ENCODE assay signal across 8 cellular contexts in the genomic region with DNA sequence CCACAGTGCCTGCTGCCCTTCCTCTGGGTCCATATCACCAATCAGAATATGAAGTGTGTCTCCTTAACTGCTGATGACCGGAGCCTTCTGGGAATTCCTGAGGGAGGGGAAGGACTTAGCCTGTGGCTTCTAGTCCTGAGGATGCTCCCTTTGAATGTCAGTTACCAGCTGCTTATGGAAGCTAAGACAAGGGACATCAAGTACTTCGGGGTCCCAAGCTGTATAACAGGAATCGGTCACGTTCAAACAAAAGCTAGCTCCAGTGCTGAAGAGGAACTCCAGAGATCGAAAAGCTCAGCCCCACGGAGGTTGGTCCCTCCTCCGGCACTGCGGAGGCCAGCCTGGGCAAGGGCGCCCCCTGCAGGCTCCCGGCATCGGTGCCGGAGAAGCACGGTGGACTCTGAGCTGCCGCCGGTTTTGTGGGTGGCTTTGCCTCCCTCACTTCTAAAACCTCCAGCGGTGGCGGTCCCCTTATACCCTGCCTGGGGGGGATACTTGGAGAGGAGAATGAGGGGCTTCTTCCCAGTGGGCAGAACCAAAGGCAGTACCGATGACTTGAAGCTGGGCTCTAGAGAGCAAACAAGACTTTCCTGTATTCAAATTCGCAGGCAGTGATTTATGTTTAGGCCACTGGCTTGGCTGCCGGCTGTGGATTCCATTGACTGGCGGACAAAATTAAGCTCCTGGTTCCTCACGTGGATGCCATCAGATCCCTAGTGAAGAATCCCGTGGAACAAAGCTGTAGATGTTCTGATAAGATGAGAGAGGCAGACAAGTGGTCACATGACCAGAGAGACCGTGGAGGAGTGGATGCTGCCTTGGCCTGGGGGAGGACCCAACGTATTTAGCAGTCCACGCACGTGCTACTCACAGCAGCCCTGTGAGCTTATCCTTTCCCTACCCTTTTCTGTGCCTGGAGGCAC. TPM values are rescaled to one million over a fixed set of nuclear protein-coding genes. Genes with fewer than 3 reads are reported as not detected.
A peak's percentile ranks its signal among the peaks of the same experiment; 100 is the strongest.
DNase-seq lines count a peak whose midpoint lies in the region; ATAC-seq and TF ChIP-seq lines count a peak whose summit lies in the region.

No MANE protein-coding gene starts in this region.

- H4K20me1 ChIP-seq in Loucy (ENCODE audit: insufficient read depth, low read length, poor library complexity, severe bottlenecking): no peaks in the 10 kb centered on the region

- H3F3A ChIP-seq in Loucy (ENCODE audit: low read depth): no peaks in the 10 kb centered on the region

- no peak for TF ChIP-seq POLR2A in stomach (IDR thresholded peaks at IDR 0.05)

- H3K4me2 ChIP-seq in Loucy (ENCODE audit: low read depth, low read length, poor library complexity, severe bottlenecking): peak overlapping the region; percentile 95

- peak; percentile 93 for ATAC-seq in GM21723 (IDR thresholded peaks at IDR 0.05; ENCODE audit: unreplicated experiment)

- H3K27ac ChIP-seq in stomach: peak overlapping the region in 4 of 5 donors; percentile 58 to 77 (median 72)

- H3K4me3 ChIP-seq in Loucy (ENCODE audit: low read length, poor library complexity, severe bottlenecking): peak overlapping the region; percentile 78
- peak overlapping the region; percentile 47 for H3K4me3 ChIP-seq in neuron (ENCODE audit: low read length)
- H3K4me3 ChIP-seq in stomach: peak overlapping the region; percentile 42 to 53 (median 46)

- H3K9me2 ChIP-seq in Loucy (replicated peaks; ENCODE audit: low read depth, low read length): no peaks in the 10 kb centered on the region

- H3K79me2 ChIP-seq in Loucy (ENCODE audit: insufficient read depth, low read length): no peaks in the 10 kb centered on the region

- TF ChIP-seq EP300 in stomach (IDR thresholded peaks at IDR 0.05): no peak

- WGBS in stomach, 5 donors: 4 to 5% (median 5%) methylated on average over 26 to 27 of the region's 27 CpGs

- H3K27me3 ChIP-seq in Loucy (ENCODE audit: insufficient read depth, low read length, poor library complexity, severe bottlenecking) (no peaks in the 10 kb centered on the region), neuron (ENCODE audit: insufficient read depth, low read length) (no peaks in the 10 kb centered on the region), stomach (no peaks in the 10 kb centered on the region)

- H3K9ac ChIP-seq in Loucy (ENCODE audit: low read depth, low read length, poor library complexity, severe bottlenecking): peak overlapping the region; percentile 72

- peak overlapping the region; percentile 100 for H2AFZ ChIP-seq in Loucy (ENCODE audit: low read length)
- H2AFZ ChIP-seq in neuron (ENCODE audit: low read depth, low read length): peak overlapping the region; percentile 57

- H3K36me3 ChIP-seq in Loucy (ENCODE audit: insufficient read depth, low read length) (no peaks in the 10 kb centered on the region), neuron (ENCODE audit: insufficient read depth, low read length) (no peaks in the 10 kb centered on the region), stomach (no peaks in the 10 kb centered on the region)

- peak; percentile 96 for TF ChIP-seq CTCF in Loucy (conservative IDR thresholded peaks at IDR 0.05; ENCODE audit: low read length)
- peak in 6 of 7 experiments; percentile 51 to 98 (median 90) for TF ChIP-seq CTCF in stomach (IDR thresholded peaks at IDR 0.05)

- DNase-seq in DMS 273 treated with DMSO at 0.1 percent for 48 hours (lab: John Stamatoyannopoulos, UW): peak; percentile 52
- peak; percentile 76 to 80 for DNase-seq in SHP77 (lab: John Stamatoyannopoulos, UW)
- DNase-seq in activated gamma-delta T cell treated with anti-CD3 and anti-CD28 coated beads, Interleukin-2, amount 50 U/mL, for 16 hours (ENCODE audit: low read depth): peak; percentile 84
- DNase-seq in foreskin melanocyte: peak; percentile 82
- DNase-seq in stomach: peak; percentile 87

- H3K9me3 ChIP-seq in Loucy (ENCODE audit: insufficient read depth, low read depth, low read length): no peaks in the 10 kb centered on the region
- H3K9me3 ChIP-seq in neuron (ENCODE audit: low read length): no peaks in the 10 kb centered on the region
- no peaks in the 10 kb centered on the region for H3K9me3 ChIP-seq in stomach

- H3K4me1 ChIP-seq in Loucy (ENCODE audit: insufficient read depth, low read length, poor library complexity, severe bottlenecking): peaks cover 3% of the 10 kb centered on the region
- peaks cover 10% of the 10 kb centered on the region for H3K4me1 ChIP-seq in neuron (ENCODE audit: insufficient read depth, low read length)
- H3K4me1 ChIP-seq in stomach: peaks cover 0 to 16% (median 12%) of the 10 kb centered on the region in 4 donors

- intact Hi-C loops in stomach (cut with DNase I; ENCODE audit: low total_unique reads): no loop called here

RNA-seq across cellular contexts. Expression of gene UBR2, which starts 16.2 kb away (rescaled TPM):
- 10 to 100 TPM; 12.8 to 57.1 (median 39.4) TPM for total RNA-seq in stomach
- 1 to 10 TPM; 5.1 to 7.9 (median 5.7) TPM for polyA plus RNA-seq in stomach

Comparison
In these comparisons a context has a peak if more than half of its experiments do, and no peak if none do; other contexts are left out.
1. Peak in every context shown above with its lines: DNase-seq, ATAC-seq, H3K4me3 ChIP-seq and H3K27ac ChIP-seq.